Comparison of ENCODE assay signal across 9 cellular contexts in genomic region chr1:43143441-43143888, GRCh38. TPM values are rescaled to one million over a fixed set of nuclear protein-coding genes. Genes with fewer than 3 reads are reported as not detected.
DNase-seq lines count a peak whose midpoint lies in the region; ATAC-seq and TF ChIP-seq lines count a peak whose summit lies in the region.
"Had no signal": no experiment of that assay in that cellular context is flagged by ENCODE, and none has a peak within 500 bp of the region (broad histone marks: within the 10 kb centered on the region; RNA-seq: fewer than 3 reads in every experiment).

No MANE protein-coding gene starts in this region.

- H3K27me3 Mint-ChIP-seq in activated T-cell treated with anti-CD3 and anti-CD28 coated beads, Interleukin-2, amount 50 U/mL, for 72 hours (ENCODE audit: low read depth), result peaks cover 57% of the 10 kb centered on the region
- no peaks in the 10 kb centered on the region for H3K27me3 Mint-ChIP-seq in chondrocyte (ENCODE audit: low read depth)
- peaks cover 68 to 74% of the 10 kb centered on the region in 2 donors for H3K27me3 Mint-ChIP-seq in effector memory CD8-positive, alpha-beta T cell

- no peak overlapping the region for H3K4me3 Mint-ChIP-seq in activated T-cell treated with anti-CD3 and anti-CD28 coated beads, Interleukin-2, amount 50 U/mL, for 72 hours
- no peak overlapping the region for H3K4me3 Mint-ChIP-seq in chondrocyte (ENCODE audit: unreplicated experiment)
- no peak overlapping the region for H3K4me3 Mint-ChIP-seq in effector memory CD8-positive, alpha-beta T cell
- H3K4me3 Mint-ChIP-seq: activated T-helper 1 cell treated with anti-CD3 and anti-CD28 coated beads, Interleukin-12 subunit alpha, Interleukin-12 subunit beta, Interleukin-2, Interleukin-4 antibody, amounts not matched to agents 30 ng/mL and 10 ng/mL and 1 ng/mL, durations not matched to agents 14 hours and 24 hours and 36 hours had no signal

- peak; percentile 8 to 29 for DNase-seq in activated T-cell treated with anti-CD3 and anti-CD28 coated beads, Interleukin-2, amount 50 U/mL, for 72 hours
- no peak for DNase-seq in activated T-cell treated with anti-CD3 and anti-CD28 coated beads, Interleukin-2, amount 50 U/mL, for 1 hour
- DNase-seq in chondrocyte (ENCODE audit: low spot score), result no peak
- DNase-seq in stimulated activated naive CD8-positive, alpha-beta T cell treated with anti-CD3 and anti-CD28 coated beads, Interleukin-15, Interleukin-2, amounts not matched to agents 100 U/mL and 50 U/mL, for 24 hours, result peak; percentile 29
- DNase-seq in effector memory CD8-positive, alpha-beta T cell, result no peak
- no peak for DNase-seq in putamen (ENCODE audit: low spot score)

- H3K27ac Mint-ChIP-seq in activated T-cell treated with anti-CD3 and anti-CD28 coated beads, Interleukin-2, amount 50 U/mL, for 72 hours, result no peak overlapping the region
- no peak overlapping the region for H3K27ac Mint-ChIP-seq in chondrocyte (ENCODE audit: unreplicated experiment)
- no peak overlapping the region for H3K27ac Mint-ChIP-seq in effector memory CD8-positive, alpha-beta T cell
- H3K27ac Mint-ChIP-seq: activated T-helper 1 cell treated with anti-CD3 and anti-CD28 coated beads, Interleukin-12 subunit alpha, Interleukin-12 subunit beta, Interleukin-2, Interleukin-4 antibody, amounts not matched to agents 30 ng/mL and 10 ng/mL and 1 ng/mL, durations not matched to agents 14 hours and 24 hours and 36 hours had no signal

- TF ChIP-seq CTCF in chondrocyte (IDR thresholded peaks at IDR 0.05), result peak; percentile 61

- peaks cover 2% of the 10 kb centered on the region for H3K4me1 Mint-ChIP-seq in activated T-cell treated with anti-CD3 and anti-CD28 coated beads, Interleukin-2, amount 50 U/mL, for 72 hours (ENCODE audit: low read depth)
- H3K4me1 Mint-ChIP-seq in chondrocyte (ENCODE audit: low read depth), result peaks cover 8% of the 10 kb centered on the region
- no peaks in the 10 kb centered on the region for H3K4me1 Mint-ChIP-seq in effector memory CD8-positive, alpha-beta T cell (ENCODE audit: low read depth in 2 of 2)

- peaks cover 0 to 4% of the 10 kb centered on the region in 2 donors for H3K36me3 Mint-ChIP-seq in activated T-cell treated with anti-CD3 and anti-CD28 coated beads, Interleukin-2, amount 50 U/mL, for 72 hours (ENCODE audit: insufficient read depth in 2 of 2)
- no peaks in the 10 kb centered on the region for H3K36me3 Mint-ChIP-seq in chondrocyte (ENCODE audit: low read depth)
- H3K36me3 Mint-ChIP-seq in effector memory CD8-positive, alpha-beta T cell (ENCODE audit: insufficient read depth), result no peaks in the 10 kb centered on the region

- TF ChIP-seq EP300 in Ishikawa (IDR thresholded peaks at IDR 0.05; ENCODE audit: borderline replicate concordance), result no peak

- TF ChIP-seq RAD21 in Ishikawa (IDR thresholded peaks at IDR 0.05; ENCODE audit: low read depth), result peak; percentile 20

- peak in 1 of 2 donors; percentile 13 for ATAC-seq in activated T-cell treated with anti-CD3 and anti-CD28 coated beads, Interleukin-2, amount 50 U/mL, for 72 hours (replicated peaks in 1 of 2)
- no peak for ATAC-seq in stimulated activated naive CD8-positive, alpha-beta T cell treated with anti-CD3 and anti-CD28 coated beads, Interleukin-15, Interleukin-2, amounts not matched to agents 100 U/mL and 50 U/mL, for 24 hours
- no peak for ATAC-seq in effector memory CD8-positive, alpha-beta T cell (replicated peaks)
- no peak for ATAC-seq in GM19455 (IDR thresholded peaks at IDR 0.05; ENCODE audit: unreplicated experiment)

- peaks cover 2 to 4% of the 10 kb centered on the region in 2 donors for H3K9me3 Mint-ChIP-seq in activated T-cell treated with anti-CD3 and anti-CD28 coated beads, Interleukin-2, amount 50 U/mL, for 72 hours
- H3K9me3 Mint-ChIP-seq in chondrocyte (ENCODE audit: low read depth), result peaks cover 16% of the 10 kb centered on the region
- no peaks in the 10 kb centered on the region for H3K9me3 Mint-ChIP-seq in effector memory CD8-positive, alpha-beta T cell

TF ChIP-seq in Ishikawa, 13 proteins besides CTCF, POLR2A, EP300 and RAD21:
- TF ChIP-seq EGR1 (IDR thresholded peaks at IDR 0.05), result no peak
- no peak for TF ChIP-seq REST (IDR thresholded peaks at IDR 0.05; ENCODE audit: low read depth)
- no peak for TF ChIP-seq TCF12 (IDR thresholded peaks at IDR 0.05; ENCODE audit: low read depth)
- no peak for TF ChIP-seq FOXM1 (IDR thresholded peaks at IDR 0.05; ENCODE audit: borderline replicate concordance, low read depth)
- no peak for TF ChIP-seq TAF1 (IDR thresholded peaks at IDR 0.05; ENCODE audit: low read depth)
- no peak for TF ChIP-seq ZBTB7A (IDR thresholded peaks at IDR 0.05; ENCODE audit: low read depth)
- no peak for TF ChIP-seq YY1 (IDR thresholded peaks at IDR 0.05; ENCODE audit: low read depth)
- TF ChIP-seq NFIC (IDR thresholded peaks at IDR 0.05), result no peak
- no peak for TF ChIP-seq CREB1 (IDR thresholded peaks at IDR 0.05; ENCODE audit: low read depth)

RNA-seq across cellular contexts. Expression of gene EBNA1BP2, which starts 28.6 kb away (rescaled TPM):
- total RNA-seq in activated T-cell treated with anti-CD3 and anti-CD28 coated beads, Interleukin-2, amount 50 U/mL, for 72 hours, result 10 to 100 TPM; 37.0 to 46.4 TPM
- total RNA-seq in chondrocyte, result 34.5 to 40.7 TPM (median 36.1 TPM) in 3 replicates

RNA-seq across cellular contexts. Expression of gene CFAP57, which starts 28.7 kb away (rescaled TPM):
- total RNA-seq in activated T-cell treated with anti-CD3 and anti-CD28 coated beads, Interleukin-2, amount 50 U/mL, for 72 hours, result under 1 TPM; 0.36 to 0.76 TPM
- total RNA-seq in chondrocyte, result 0.10 to 0.19 TPM (median 0.15 TPM) in 3 replicates
- total RNA-seq: activated T-helper 1 cell treated with anti-CD3 and anti-CD28 coated beads, Interleukin-12 subunit alpha, Interleukin-12 subunit beta, Interleukin-2, Interleukin-4 antibody, amounts not matched to agents 30 ng/mL and 10 ng/mL and 1 ng/mL, durations not matched to agents 14 hours and 24 hours and 36 hours had no signal

Comparison
In these comparisons a context has a peak if more than half of its experiments do, and no peak if none do; other contexts are left out.
1. DNase-seq: peak in activated T-cell treated with anti-CD3 and anti-CD28 coated beads, Interleukin-2, amount 50 U/mL, for 72 hours (2 of 2) and stimulated activated naive CD8-positive, alpha-beta T cell treated with anti-CD3 and anti-CD28 coated beads, Interleukin-15, Interleukin-2, amounts not matched to agents 100 U/mL and 50 U/mL, for 24 hours (single experiment); none in activated T-cell treated with anti-CD3 and anti-CD28 coated beads, Interleukin-2, amount 50 U/mL, for 1 hour (single experiment), chondrocyte (single experiment), effector memory CD8-positive, alpha-beta T cell (0 of 3) and putamen (single experiment).